In the genomic region with DNA sequence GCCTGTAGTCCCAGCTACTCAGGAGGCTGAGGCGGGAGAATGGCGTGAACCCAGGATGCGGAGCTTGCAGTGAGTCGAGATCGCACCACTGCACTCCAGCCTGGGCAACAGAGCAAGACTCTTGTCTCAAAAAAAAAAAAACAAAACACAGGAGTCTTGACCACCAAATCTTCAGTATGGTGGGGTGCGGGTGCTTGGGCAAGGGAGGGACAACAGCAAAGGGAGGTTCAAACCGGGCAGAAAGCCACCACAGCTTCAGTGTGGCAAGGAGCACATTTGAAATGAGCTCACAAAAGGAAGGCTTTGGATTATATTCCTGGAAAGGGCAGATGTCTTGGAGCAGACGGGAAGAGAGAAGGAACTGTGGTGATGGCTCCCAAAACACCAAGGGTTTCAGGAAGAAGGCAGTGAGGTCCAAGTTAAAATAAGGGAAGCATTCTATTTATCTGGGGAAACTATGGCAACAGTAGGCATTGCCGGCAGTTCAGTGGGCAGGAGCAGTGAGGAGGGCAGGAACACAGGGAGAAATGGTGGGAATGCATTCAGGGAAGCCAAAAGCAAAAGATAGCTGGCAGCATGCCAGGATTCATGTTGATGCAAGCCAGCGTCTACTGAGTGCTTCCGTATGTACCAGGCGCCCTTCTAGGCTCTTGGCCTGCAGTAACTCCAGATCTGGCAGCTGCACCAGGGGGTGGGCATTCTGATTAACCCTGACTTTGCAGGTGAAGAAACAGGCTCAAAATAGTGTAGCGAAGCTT, we compare ENCODE assay signal across 1 cellular context.
TF ChIP-seq lines count a peak whose summit lies in the region.

No MANE protein-coding gene starts in this region.

TF ChIP-seq in endothelial cell of umbilical vein, 7 proteins besides CTCF, POLR2A, EP300 and RAD21:
- TF ChIP-seq FOS (IDR thresholded peaks at IDR 0.05; ENCODE audit: borderline replicate concordance, insufficient read depth, low read length) (no peak), JUN (IDR thresholded peaks at IDR 0.05; ENCODE audit: borderline replicate concordance, insufficient read depth, insufficient read length, low read depth) (no peak), POLR2AphosphoS5 (IDR thresholded peaks at IDR 0.05; ENCODE audit: insufficient read depth, low read depth, low read length) (peak; percentile 56), GATA2 (IDR thresholded peaks at IDR 0.05; ENCODE audit: insufficient read depth, insufficient read length, low read depth, low read length) (no peak), EZH2 (IDR thresholded peaks at IDR 0.05; ENCODE audit: borderline replicate concordance, low read depth, low read length, severe bottlenecking) (no peak)
- TF ChIP-seq, protein P1, sequence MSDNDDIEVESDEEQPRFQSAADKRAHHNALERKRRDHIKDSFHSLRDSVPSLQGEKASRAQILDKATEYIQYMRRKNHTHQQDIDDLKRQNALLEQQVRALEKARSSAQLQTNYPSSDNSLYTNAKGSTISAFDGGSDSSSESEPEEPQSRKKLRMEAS (IDR thresholded peaks at IDR 0.05; ENCODE audit: insufficient read depth, insufficient read length): no peak
TF ChIP-seq in endothelial cell of umbilical vein: peak in this region for 1.
